ENCODE assay signal across 22 cellular contexts in the genomic region with DNA sequence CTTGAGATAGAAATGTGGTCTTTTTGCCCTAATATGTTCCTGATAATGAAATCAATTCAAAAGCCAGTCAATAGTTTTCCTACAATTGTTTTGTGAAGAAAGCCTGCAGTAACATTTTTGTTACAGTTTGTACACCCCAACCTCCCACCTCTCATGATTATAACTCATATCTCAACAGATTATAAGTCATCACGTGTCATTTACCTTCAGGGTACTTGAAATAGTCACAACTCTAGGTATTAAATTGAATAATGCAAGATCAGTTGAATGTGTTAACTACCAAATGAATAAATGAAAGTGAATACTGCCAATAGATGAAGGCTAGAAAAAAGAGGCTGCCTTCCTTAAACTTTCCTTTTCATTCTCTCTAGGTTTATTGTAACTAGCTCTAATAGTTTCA. TPM values are rescaled to one million over a fixed set of nuclear protein-coding genes. Genes with fewer than 3 reads are reported as not detected.
DNase-seq lines count a peak whose midpoint lies in the region; ATAC-seq, FAIRE-seq and TF ChIP-seq lines count a peak whose summit lies in the region.
"Had no signal": no experiment of that assay in that cellular context is flagged by ENCODE, and none has a peak within 500 bp of the region (broad histone marks: within the 10 kb centered on the region; RNA-seq: fewer than 3 reads in every experiment).

No MANE protein-coding gene starts in this region.

- H3K27me3 ChIP-seq in mammary epithelial cell (ENCODE audit: insufficient read depth, low read length), result no peaks in the 10 kb centered on the region
- no peaks in the 10 kb centered on the region for H3K27me3 ChIP-seq in bronchial epithelial cell (ENCODE audit: control insufficient read depth, insufficient read depth, low read length)

- H3K9me3 ChIP-seq in mammary epithelial cell (replicated peaks; ENCODE audit: insufficient read depth, low read length), result no peaks in the 10 kb centered on the region

- CTCF ChIA-PET in activated CD4-positive, alpha-beta T cell treated with anti-CD3 and anti-CD28 coated beads for 36 hours (lab: Charles Lee), result interaction anchor here (0.6 kb wide), 1 partner anchor 444 kb away, joined by 3 read pairs; no protein-coding TSS in a partner anchor
- CTCF ChIA-PET in MCF 10A (lab: Yijun Ruan, JAX) (interaction anchor here (0.6 to 0.7 kb wide), 3 partner anchors 34 to 87 kb away, joined by 3 to 4 read pairs (median 4); no protein-coding TSS in a partner anchor), mammary epithelial cell (lab: Charles Lee; ENCODE audit: low non-redundant PET) (no interaction called here)

- ATAC-seq in activated CD4-positive, alpha-beta T cell treated with anti-CD3 and anti-CD28 coated beads for 36 hours, result peak; percentile 23
- peak; percentile 66 for ATAC-seq in stimulated activated effector memory CD8-positive, alpha-beta T cell treated with anti-CD3 and anti-CD28 coated beads, Interleukin-12 subunit alpha, Interleukin-12 subunit beta, amount 100 ng/mL, for 72 hours
- ATAC-seq in HG03521 (IDR thresholded peaks at IDR 0.05; ENCODE audit: unreplicated experiment), result no peak
- ATAC-seq: HCT116, PC-3, SK-N-SH treated with all-trans-retinoic acid at 6 μM for 48 hours had no signal

- H3K27ac ChIP-seq in mammary epithelial cell (ENCODE audit: insufficient read depth, low read depth, low read length), result no peak overlapping the region

- BruUV-seq in MCF 10A (replicated peaks; lab: Mats Ljungman, UMichigan) (no TSS peak), mammary epithelial cell (replicated peaks; lab: Mats Ljungman, UMichigan) (no TSS peak)

- WGBS in mammary epithelial cell (ENCODE audit: low coverage, missing lambda C conversion rate), result 80% methylated on average over 1 of the region's 1 CpG

- DNase-seq in activated CD4-positive, alpha-beta T cell treated with anti-CD3 and anti-CD28 coated beads for 36 hours, result no peak
- DNase-seq in activated CD4-positive, alpha-beta T cell treated with anti-CD3 and anti-CD28 coated beads for 48 hours, result no peak
- DNase-seq in MCF 10A (ENCODE audit: unreplicated experiment) (no peak), mammary epithelial cell (no peak), bronchial epithelial cell (ENCODE audit: low read depth) (peak; percentile 41), type B pancreatic cell (ENCODE audit: extremely low spot score, unreplicated experiment) (no peak)
- DNase-seq in stimulated activated effector memory CD8-positive, alpha-beta T cell treated with anti-CD3 and anti-CD28 coated beads, Interleukin-12 subunit alpha, Interleukin-12 subunit beta, amount 100 ng/mL, for 72 hours (ENCODE audit: low spot score in 2 of 2), result no peak
- DNase-seq: 8988T; ACHN; DMS53; Karpas-422; NCI-H1417; NCI-H1694; NCI-H2029 treated with DMSO at 0.1 percent for 48 hours; NCI-H446 treated with DMSO at 0.1 percent for 48 hours; NCI-H526; NCI-H82; NK-92 treated with Interleukin-12 subunit alpha and Interleukin-12 subunit beta, amount 100 ng/mL, for 24 hours; PC-3 had no signal

- H3K9me3 Mint-ChIP-seq in activated CD4-positive, alpha-beta T cell treated with anti-CD3 and anti-CD28 coated beads for 36 hours (ENCODE audit: low read depth), result no peaks in the 10 kb centered on the region
- H3K9me3 Mint-ChIP-seq in MCF 10A (ENCODE audit: unreplicated experiment), result no peaks in the 10 kb centered on the region
- no peaks in the 10 kb centered on the region for H3K9me3 Mint-ChIP-seq in stimulated activated effector memory CD8-positive, alpha-beta T cell treated with anti-CD3 and anti-CD28 coated beads, Interleukin-12 subunit alpha, Interleukin-12 subunit beta, amount 100 ng/mL, for 72 hours
- H3K9me3 Mint-ChIP-seq in type B pancreatic cell, result no peaks in the 10 kb centered on the region

- H3K79me2 ChIP-seq in mammary epithelial cell (ENCODE audit: insufficient read depth, low read length), result no peaks in the 10 kb centered on the region

- dilution Hi-C loops in mammary epithelial cell (cut with HindIII; ENCODE audit: low sequenced_read_pairs), result no loop called here

- peaks cover 6% of the 10 kb centered on the region for H3K4me1 Mint-ChIP-seq in activated CD4-positive, alpha-beta T cell treated with anti-CD3 and anti-CD28 coated beads for 36 hours
- H3K4me1 Mint-ChIP-seq in MCF 10A (ENCODE audit: insufficient read depth, unreplicated experiment), result peaks cover 14% of the 10 kb centered on the region
- H3K4me1 Mint-ChIP-seq in stimulated activated effector memory CD8-positive, alpha-beta T cell treated with anti-CD3 and anti-CD28 coated beads, Interleukin-12 subunit alpha, Interleukin-12 subunit beta, amount 100 ng/mL, for 72 hours, result peaks cover 13% of the 10 kb centered on the region
- H3K4me1 Mint-ChIP-seq in type B pancreatic cell (ENCODE audit: unreplicated experiment), result no peaks in the 10 kb centered on the region

- H3K4me3 Mint-ChIP-seq in activated CD4-positive, alpha-beta T cell treated with anti-CD3 and anti-CD28 coated beads for 36 hours, result no peak overlapping the region
- no peak overlapping the region for H3K4me3 Mint-ChIP-seq in MCF 10A (ENCODE audit: unreplicated experiment)
- peak overlapping the region; percentile 31 for H3K4me3 Mint-ChIP-seq in stimulated activated effector memory CD8-positive, alpha-beta T cell treated with anti-CD3 and anti-CD28 coated beads, Interleukin-12 subunit alpha, Interleukin-12 subunit beta, amount 100 ng/mL, for 72 hours
- no peak overlapping the region for H3K4me3 Mint-ChIP-seq in type B pancreatic cell

- no peak overlapping the region for H3K4me2 ChIP-seq in mammary epithelial cell (ENCODE audit: insufficient read depth, low read depth, low read length)

- H3K4me1 ChIP-seq in mammary epithelial cell (ENCODE audit: insufficient read depth, low read length), result no peaks in the 10 kb centered on the region

- no peaks in the 10 kb centered on the region for H4K20me1 ChIP-seq in mammary epithelial cell (ENCODE audit: insufficient read depth, low read length)

- intact Hi-C loops in activated CD4-positive, alpha-beta T cell treated with anti-CD3 and anti-CD28 coated beads for 36 hours (cut with DNase I, micrococcal nuclease), result no loop called here
- intact Hi-C loops in MCF 10A (cut with micrococcal nuclease) (no loop called here), mammary epithelial cell (cut with micrococcal nuclease) (no loop called here)

- H3K9ac ChIP-seq in mammary epithelial cell (ENCODE audit: insufficient read depth, low read length), result no peak overlapping the region

- no peaks in the 10 kb centered on the region for H3K36me3 ChIP-seq in mammary epithelial cell (ENCODE audit: insufficient read depth, low read length)
- H3K36me3 ChIP-seq in bronchial epithelial cell (ENCODE audit: control insufficient read depth, insufficient read depth, low read length), result no peaks in the 10 kb centered on the region

- no peak for FAIRE-seq in bronchial epithelial cell (lab: Jason Lieb, UNC)

- no peak overlapping the region for H2AFZ ChIP-seq in mammary epithelial cell (ENCODE audit: low read depth, low read length)

- in situ Hi-C loops in mammary epithelial cell (cut with MboI; ENCODE audit: low sequenced_read_pairs in 2 of 2), result no loop called here

- TF ChIP-seq CTCF in MCF 10A (IDR thresholded peaks at IDR 0.05; ENCODE audit: unreplicated experiment) (no peak), mammary epithelial cell (conservative IDR thresholded peaks at IDR 0.05 in 1 of 2, IDR thresholded peaks at IDR 0.05 in 1 of 2; ENCODE audit: extremely low read depth in 1 of 2, insufficient read depth in 1 of 2, low read depth in 1 of 2, low read length in 2 of 2) (no peak), bronchial epithelial cell (IDR thresholded peaks at IDR 0.05; ENCODE audit: insufficient read depth, low read length, severe bottlenecking) (no peak), type B pancreatic cell (conservative IDR thresholded peaks at IDR 0.05) (no peak)

- no peaks in the 10 kb centered on the region for H3K27me3 Mint-ChIP-seq in activated CD4-positive, alpha-beta T cell treated with anti-CD3 and anti-CD28 coated beads for 36 hours
- H3K27me3 Mint-ChIP-seq in MCF 10A (ENCODE audit: insufficient read depth, unreplicated experiment) (no peaks in the 10 kb centered on the region), type B pancreatic cell (no peaks in the 10 kb centered on the region)

- H3K4me3 ChIP-seq in mammary epithelial cell (replicated peaks in 1 of 3; ENCODE audit: insufficient read depth in 1 of 3, low read depth in 2 of 3, low read length in 3 of 3) (no peak overlapping the region), bronchial epithelial cell (ENCODE audit: low read depth, low read length) (no peak overlapping the region)

- H3K36me3 Mint-ChIP-seq in activated CD4-positive, alpha-beta T cell treated with anti-CD3 and anti-CD28 coated beads for 36 hours (ENCODE audit: low read depth), result no peaks in the 10 kb centered on the region
- H3K36me3 Mint-ChIP-seq in MCF 10A (ENCODE audit: insufficient read depth, unreplicated experiment), result peaks cover 6% of the 10 kb centered on the region
- no peaks in the 10 kb centered on the region for H3K36me3 Mint-ChIP-seq in stimulated activated effector memory CD8-positive, alpha-beta T cell treated with anti-CD3 and anti-CD28 coated beads, Interleukin-12 subunit alpha, Interleukin-12 subunit beta, amount 100 ng/mL, for 72 hours
- peaks cover 12% of the 10 kb centered on the region for H3K36me3 Mint-ChIP-seq in type B pancreatic cell

- H3K27ac Mint-ChIP-seq in activated CD4-positive, alpha-beta T cell treated with anti-CD3 and anti-CD28 coated beads for 36 hours, result no peak overlapping the region
- H3K27ac Mint-ChIP-seq in MCF 10A (ENCODE audit: low read depth, unreplicated experiment), result peak overlapping the region; percentile 61
- peak overlapping the region; percentile 34 for H3K27ac Mint-ChIP-seq in stimulated activated effector memory CD8-positive, alpha-beta T cell treated with anti-CD3 and anti-CD28 coated beads, Interleukin-12 subunit alpha, Interleukin-12 subunit beta, amount 100 ng/mL, for 72 hours
- no peak overlapping the region for H3K27ac Mint-ChIP-seq in type B pancreatic cell

- POLR2A ChIA-PET in activated CD4-positive, alpha-beta T cell treated with anti-CD3 and anti-CD28 coated beads for 36 hours (lab: Charles Lee), result no interaction called here
- POLR2A ChIA-PET in MCF 10A (lab: Yijun Ruan, JAX), result interaction anchor here (2.5 kb wide), 1 partner anchor 33 kb away, joined by 12 read pairs; the partner anchor contains the start of gene CTDSPL2

RNA-seq across cellular contexts. Expression of gene CTDSPL2, which starts 32.9 kb away (rescaled TPM):
- total RNA-seq in activated CD4-positive, alpha-beta T cell treated with anti-CD3 and anti-CD28 coated beads for 36 hours, result 100 to 1,000 TPM in 1 of 2 experiments, 10 to 100 TPM in 1; 80.7 to 107 TPM
- total RNA-seq in MCF 10A (2022) (36.3 and 38.2 TPM in 2 replicates), mammary epithelial cell (10 to 100 TPM; 38.0 to 47.3 TPM), bronchial epithelial cell (49.0 and 77.4 TPM in 2 replicates), type B pancreatic cell (ENCODE audit: low replicate concordance) (46.1 and 57.9 TPM in 2 replicates)
- polyA plus RNA-seq in mammary epithelial cell, result 25.3 TPM
- 26.6 TPM for polyA minus RNA-seq in mammary epithelial cell

Comparison
In these comparisons a context has a peak if more than half of its experiments do, and no peak if none do; other contexts are left out.
1. H3K27ac Mint-ChIP-seq: peak in MCF 10A (single experiment) and stimulated activated effector memory CD8-positive, alpha-beta T cell treated with anti-CD3 and anti-CD28 coated beads, Interleukin-12 subunit alpha, Interleukin-12 subunit beta, amount 100 ng/mL, for 72 hours (single experiment); none in activated CD4-positive, alpha-beta T cell treated with anti-CD3 and anti-CD28 coated beads for 36 hours (single experiment) and type B pancreatic cell (single experiment).